In the genomic region with DNA sequence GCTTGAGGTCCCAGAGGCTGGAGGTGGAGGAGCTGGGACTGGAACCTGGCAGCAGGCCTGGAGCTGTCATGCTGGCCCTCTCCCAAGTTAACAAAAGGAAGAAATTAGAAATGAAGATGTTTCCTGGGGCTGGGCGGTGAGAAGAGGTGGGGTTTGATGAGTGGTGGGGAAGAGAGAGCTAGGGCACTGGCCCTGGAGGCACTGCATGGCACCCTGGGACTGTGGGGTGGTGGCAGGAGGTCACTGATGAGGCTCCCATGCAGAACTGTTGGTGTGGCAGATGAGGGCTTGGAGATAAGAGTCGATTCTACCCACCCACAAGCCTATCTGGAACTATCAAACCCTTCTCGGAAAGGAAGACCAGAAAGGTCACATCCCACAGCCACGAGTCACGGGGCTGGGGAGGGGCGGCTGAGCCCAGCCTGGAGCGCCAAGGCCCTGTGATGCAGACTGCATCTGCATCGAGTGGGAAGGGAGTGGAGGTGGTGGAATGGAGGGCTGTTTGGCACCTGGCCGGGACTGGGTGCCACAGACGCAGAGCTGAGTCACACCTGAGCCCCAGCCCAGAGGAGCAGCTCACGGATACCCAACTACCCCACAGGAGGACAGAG, we compare ENCODE assay signal across 1 cellular context.
A peak's percentile ranks its signal among the peaks of the same experiment; 100 is the strongest.
TF ChIP-seq lines count a peak whose summit lies in the region.

No MANE protein-coding gene starts in this region.

TF ChIP-seq in K562, 482 proteins besides CTCF, POLR2A, EP300 and RAD21 (continued from another document):
- TF ChIP-seq, protein P1, sequence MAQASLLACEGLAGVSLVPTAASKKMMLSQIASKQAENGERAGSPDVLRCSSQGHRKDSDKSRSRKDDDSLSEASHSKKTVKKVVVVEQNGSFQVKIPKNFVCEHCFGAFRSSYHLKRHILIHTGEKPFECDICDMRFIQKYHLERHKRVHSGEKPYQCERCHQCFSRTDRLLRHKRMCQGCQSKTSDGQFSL (CRISPR knock-in tag; IDR thresholded peaks at IDR 0.05), result 0 out of 2 replicates have a peak, but pooled peaks have one; percentile 15
- TF ChIP-seq, protein P1 (tag; IDR thresholded peaks at IDR 0.05), result no peak
- TF ChIP-seq, protein P2, sequence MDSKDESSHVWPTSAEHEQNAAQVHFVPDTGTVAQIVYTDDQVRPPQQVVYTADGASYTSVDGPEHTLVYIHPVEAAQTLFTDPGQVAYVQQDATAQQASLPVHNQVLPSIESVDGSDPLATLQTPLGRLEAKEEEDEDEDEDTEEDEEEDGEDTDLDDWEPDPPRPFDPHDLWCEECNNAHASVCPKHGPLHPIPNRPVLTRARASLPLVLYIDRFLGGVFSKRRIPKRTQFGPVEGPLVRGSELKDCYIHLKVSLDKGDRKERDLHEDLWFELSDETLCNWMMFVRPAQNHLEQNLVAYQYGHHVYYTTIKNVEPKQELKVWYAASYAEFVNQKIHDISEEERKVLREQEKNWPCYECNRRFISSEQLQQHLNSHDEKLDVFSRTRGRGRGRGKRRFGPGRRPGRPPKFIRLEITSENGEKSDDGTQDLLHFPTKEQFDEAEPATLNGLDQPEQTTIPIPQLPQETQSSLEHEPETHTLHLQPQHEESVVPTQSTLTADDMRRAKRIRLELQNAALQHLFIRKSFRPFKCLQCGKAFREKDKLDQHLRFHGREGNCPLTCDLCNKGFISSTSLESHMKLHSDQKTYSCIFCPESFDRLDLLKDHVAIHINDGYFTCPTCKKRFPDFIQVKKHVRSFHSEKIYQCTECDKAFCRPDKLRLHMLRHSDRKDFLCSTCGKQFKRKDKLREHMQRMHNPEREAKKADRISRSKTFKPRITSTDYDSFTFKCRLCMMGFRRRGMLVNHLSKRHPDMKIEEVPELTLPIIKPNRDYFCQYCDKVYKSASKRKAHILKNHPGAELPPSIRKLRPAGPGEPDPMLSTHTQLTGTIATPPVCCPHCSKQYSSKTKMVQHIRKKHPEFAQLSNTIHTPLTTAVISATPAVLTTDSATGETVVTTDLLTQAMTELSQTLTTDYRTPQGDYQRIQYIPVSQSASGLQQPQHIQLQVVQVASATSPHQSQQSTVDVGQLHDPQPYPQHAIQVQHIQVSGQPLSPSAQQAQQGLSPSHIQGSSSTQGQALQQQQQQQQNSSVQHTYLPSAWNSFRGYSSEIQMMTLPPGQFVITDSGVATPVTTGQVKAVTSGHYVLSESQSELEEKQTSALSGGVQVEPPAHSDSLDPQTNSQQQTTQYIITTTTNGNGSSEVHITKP (IDR thresholded peaks at IDR 0.05; ENCODE audit: partially characterized antibody), result no peak
- TF ChIP-seq CBFA2T3 (IDR thresholded peaks at IDR 0.05), result peak; percentile 39
- 0 out of 4 replicates have a peak, but pooled peaks of 1 of the 2 experiments have one; percentile 19 for TF ChIP-seq MAZ (CRISPR knock-in tag; conservative IDR thresholded peaks at IDR 0.05 in 1 of 2, IDR thresholded peaks at IDR 0.05 in 1 of 2)
- no peak for TF ChIP-seq SAP30 (IDR thresholded peaks at IDR 0.05; ENCODE audit: borderline replicate concordance, insufficient read depth, low read depth, low read length, poor library complexity, severe bottlenecking)
- TF ChIP-seq, protein P3, sequence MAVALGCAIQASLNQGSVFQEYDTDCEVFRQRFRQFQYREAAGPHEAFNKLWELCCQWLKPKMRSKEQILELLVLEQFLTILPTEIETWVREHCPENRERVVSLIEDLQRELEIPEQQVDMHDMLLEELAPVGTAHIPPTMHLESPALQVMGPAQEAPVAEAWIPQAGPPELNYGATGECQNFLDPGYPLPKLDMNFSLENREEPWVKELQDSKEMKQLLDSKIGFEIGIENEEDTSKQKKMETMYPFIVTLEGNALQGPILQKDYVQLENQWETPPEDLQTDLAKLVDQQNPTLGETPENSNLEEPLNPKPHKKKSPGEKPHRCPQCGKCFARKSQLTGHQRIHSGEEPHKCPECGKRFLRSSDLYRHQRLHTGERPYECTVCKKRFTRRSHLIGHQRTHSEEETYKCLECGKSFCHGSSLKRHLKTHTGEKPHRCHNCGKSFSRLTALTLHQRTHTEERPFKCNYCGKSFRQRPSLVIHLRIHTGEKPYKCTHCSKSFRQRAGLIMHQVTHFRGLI (CRISPR knock-in tag; IDR thresholded peaks at IDR 0.05), result 0 out of 2 replicates have a peak, but pooled peaks have one; percentile 45
- TF ChIP-seq, protein P4, sequence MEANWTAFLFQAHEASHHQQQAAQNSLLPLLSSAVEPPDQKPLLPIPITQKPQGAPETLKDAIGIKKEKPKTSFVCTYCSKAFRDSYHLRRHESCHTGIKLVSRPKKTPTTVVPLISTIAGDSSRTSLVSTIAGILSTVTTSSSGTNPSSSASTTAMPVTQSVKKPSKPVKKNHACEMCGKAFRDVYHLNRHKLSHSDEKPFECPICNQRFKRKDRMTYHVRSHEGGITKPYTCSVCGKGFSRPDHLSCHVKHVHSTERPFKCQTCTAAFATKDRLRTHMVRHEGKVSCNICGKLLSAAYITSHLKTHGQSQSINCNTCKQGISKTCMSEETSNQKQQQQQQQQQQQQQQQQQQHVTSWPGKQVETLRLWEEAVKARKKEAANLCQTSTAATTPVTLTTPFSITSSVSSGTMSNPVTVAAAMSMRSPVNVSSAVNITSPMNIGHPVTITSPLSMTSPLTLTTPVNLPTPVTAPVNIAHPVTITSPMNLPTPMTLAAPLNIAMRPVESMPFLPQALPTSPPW (CRISPR knock-in tag; IDR thresholded peaks at IDR 0.05), result peak; percentile 66; the same call in 1 of the 2 replicates
- TF ChIP-seq, protein P5, sequence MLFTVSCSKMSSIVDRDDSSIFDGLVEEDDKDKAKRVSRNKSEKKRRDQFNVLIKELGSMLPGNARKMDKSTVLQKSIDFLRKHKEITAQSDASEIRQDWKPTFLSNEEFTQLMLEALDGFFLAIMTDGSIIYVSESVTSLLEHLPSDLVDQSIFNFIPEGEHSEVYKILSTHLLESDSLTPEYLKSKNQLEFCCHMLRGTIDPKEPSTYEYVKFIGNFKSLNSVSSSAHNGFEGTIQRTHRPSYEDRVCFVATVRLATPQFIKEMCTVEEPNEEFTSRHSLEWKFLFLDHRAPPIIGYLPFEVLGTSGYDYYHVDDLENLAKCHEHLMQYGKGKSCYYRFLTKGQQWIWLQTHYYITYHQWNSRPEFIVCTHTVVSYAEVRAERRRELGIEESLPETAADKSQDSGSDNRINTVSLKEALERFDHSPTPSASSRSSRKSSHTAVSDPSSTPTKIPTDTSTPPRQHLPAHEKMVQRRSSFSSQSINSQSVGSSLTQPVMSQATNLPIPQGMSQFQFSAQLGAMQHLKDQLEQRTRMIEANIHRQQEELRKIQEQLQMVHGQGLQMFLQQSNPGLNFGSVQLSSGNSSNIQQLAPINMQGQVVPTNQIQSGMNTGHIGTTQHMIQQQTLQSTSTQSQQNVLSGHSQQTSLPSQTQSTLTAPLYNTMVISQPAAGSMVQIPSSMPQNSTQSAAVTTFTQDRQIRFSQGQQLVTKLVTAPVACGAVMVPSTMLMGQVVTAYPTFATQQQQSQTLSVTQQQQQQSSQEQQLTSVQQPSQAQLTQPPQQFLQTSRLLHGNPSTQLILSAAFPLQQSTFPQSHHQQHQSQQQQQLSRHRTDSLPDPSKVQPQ (CRISPR knock-in tag; IDR thresholded peaks at IDR 0.05; ENCODE audit: borderline replicate concordance), result no peak
- TF ChIP-seq CHD2 (IDR thresholded peaks at IDR 0.05; ENCODE audit: low read depth, low read length), result no peak
- 0 out of 2 replicates have a peak, but pooled peaks have one; percentile 5 for TF ChIP-seq BHLHE40 (IDR thresholded peaks at IDR 0.05; ENCODE audit: low read length)
- no peak for TF ChIP-seq ZNF165 (CRISPR knock-in tag; IDR thresholded peaks at IDR 0.05; ENCODE audit: borderline replicate concordance)
- TF ChIP-seq ZBTB17 (CRISPR knock-in tag; IDR thresholded peaks at IDR 0.05), result 0 out of 2 replicates have a peak, but pooled peaks have one; percentile 12
- TF ChIP-seq, protein P6, sequence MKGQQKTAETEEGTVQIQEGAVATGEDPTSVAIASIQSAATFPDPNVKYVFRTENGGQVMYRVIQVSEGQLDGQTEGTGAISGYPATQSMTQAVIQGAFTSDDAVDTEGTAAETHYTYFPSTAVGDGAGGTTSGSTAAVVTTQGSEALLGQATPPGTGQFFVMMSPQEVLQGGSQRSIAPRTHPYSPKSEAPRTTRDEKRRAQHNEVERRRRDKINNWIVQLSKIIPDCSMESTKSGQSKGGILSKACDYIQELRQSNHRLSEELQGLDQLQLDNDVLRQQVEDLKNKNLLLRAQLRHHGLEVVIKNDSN (CRISPR knock-in tag; IDR thresholded peaks at IDR 0.05), result peak; percentile 26; the same call in 1 of the 2 replicates
- 0 out of 2 replicates have a peak, but pooled peaks have one; percentile 48 for TF ChIP-seq ELF4 (CRISPR knock-in tag; IDR thresholded peaks at IDR 0.05)
- TF ChIP-seq ELF2 (CRISPR knock-in tag; IDR thresholded peaks at IDR 0.05), result peak; percentile 37; the same call in 1 of the 2 replicates
- TF ChIP-seq CTBP1 (IDR thresholded peaks at IDR 0.05; ENCODE audit: borderline replicate concordance), result peak; percentile 50; the same call in 1 of the 2 replicates
- TF ChIP-seq SMAD4 (CRISPR knock-in tag; conservative IDR thresholded peaks at IDR 0.05), result 0 out of 2 replicates have a peak, but pooled peaks have one; percentile 35
- TF ChIP-seq RFX1 (IDR thresholded peaks at IDR 0.05), result no peak
- 0 out of 2 replicates have a peak, but pooled peaks have one; percentile 60 for TF ChIP-seq CAMTA2 (CRISPR knock-in tag; conservative IDR thresholded peaks at IDR 0.05)
- peak; percentile 21 for TF ChIP-seq TCF3 (CRISPR knock-in tag; IDR thresholded peaks at IDR 0.05)
- TF ChIP-seq SETDB1 (IDR thresholded peaks at IDR 0.05; ENCODE audit: low read length), result peak; percentile 15
